ENCODE assay signal across 12 cellular contexts in the genomic region with DNA sequence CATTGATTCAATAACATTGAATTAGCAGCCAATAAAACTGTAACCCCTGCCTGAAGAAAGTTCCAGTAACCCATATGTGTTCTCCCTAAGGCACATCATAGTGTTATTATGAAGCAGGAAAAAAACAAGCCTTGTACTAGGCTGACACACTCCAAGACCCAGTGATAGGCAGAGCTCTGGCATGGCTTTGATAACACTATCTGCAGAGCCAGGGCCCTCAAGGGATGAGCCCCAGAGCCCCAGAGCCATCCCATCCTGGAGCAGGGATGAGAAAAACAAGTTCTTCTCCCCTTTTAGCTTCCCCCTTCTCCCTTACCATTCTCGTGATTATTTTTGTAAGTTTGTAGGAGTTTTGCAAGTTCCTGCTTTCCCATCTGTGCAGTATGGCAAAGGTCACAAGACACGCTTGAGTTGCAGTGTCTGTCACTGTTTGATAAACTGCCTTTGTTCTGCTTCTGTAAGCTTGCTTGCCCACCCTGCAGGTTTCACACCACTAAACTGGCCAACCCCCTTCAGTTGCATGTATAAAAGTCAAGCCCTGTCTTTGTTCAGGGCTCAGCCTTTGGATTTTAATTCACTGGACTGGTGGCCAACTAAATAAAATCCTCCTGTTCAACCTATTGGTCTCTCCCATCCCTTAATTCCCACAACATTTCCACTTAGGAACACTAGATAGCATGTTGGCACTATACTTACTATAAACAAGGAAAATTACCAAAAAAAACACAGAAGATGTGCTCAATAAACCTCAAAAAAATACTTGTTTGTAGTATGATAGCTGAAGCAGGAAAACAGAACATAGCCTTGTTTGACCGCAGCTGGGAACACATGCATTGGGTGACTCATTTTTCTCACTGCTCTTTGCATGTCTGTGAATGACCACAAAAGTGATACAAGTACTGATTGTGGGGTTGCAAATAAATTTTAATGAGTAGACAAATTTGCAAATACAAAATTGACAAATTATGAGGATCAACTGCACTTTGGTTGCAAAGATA. TPM values are rescaled to one million over a fixed set of nuclear protein-coding genes. Genes with fewer than 3 reads are reported as not detected.
DNase-seq lines count a peak whose midpoint lies in the region; ATAC-seq, FAIRE-seq and TF ChIP-seq lines count a peak whose summit lies in the region.
"Had no signal": no experiment of that assay in that cellular context is flagged by ENCODE, and none has a peak within 500 bp of the region (broad histone marks: within the 10 kb centered on the region; RNA-seq: fewer than 3 reads in every experiment).

No MANE protein-coding gene starts in this region.

- H3K36me3 ChIP-seq in ACC112 (ENCODE audit: insufficient read depth, low read length) = no peaks in the 10 kb centered on the region
- H3K36me3 ChIP-seq in bronchial epithelial cell (ENCODE audit: control insufficient read depth, insufficient read depth, low read length) = no peaks in the 10 kb centered on the region
- H3K36me3 ChIP-seq in lower lobe of right lung = no peaks in the 10 kb centered on the region

- no peak overlapping the region for H3K4me3 ChIP-seq in ACC112 (ENCODE audit: low read depth, low read length)
- no peak overlapping the region for H3K4me3 ChIP-seq in bronchial epithelial cell (ENCODE audit: low read depth, low read length)
- no peak overlapping the region for H3K4me3 ChIP-seq in lower lobe of right lung

- no peaks in the 10 kb centered on the region for H3K4me1 Mint-ChIP-seq in stimulated activated effector memory CD8-positive, alpha-beta T cell treated with anti-CD3 and anti-CD28 coated beads, Interleukin-12 subunit alpha, Interleukin-12 subunit beta, amount 100 ng/mL, for 72 hours
- H3K4me1 Mint-ChIP-seq: B cell had no signal

- peak overlapping the region; percentile 9; the same call in 1 of the 2 replicates for H3K27ac ChIP-seq in ACC112 (ENCODE audit: low read depth, low read length)
- no peak overlapping the region for H3K27ac ChIP-seq in lower lobe of right lung

- peaks cover 16% of the 10 kb centered on the region for H3K4me1 ChIP-seq in ACC112 (ENCODE audit: control insufficient read depth, insufficient read depth, low read length, unreplicated experiment)
- H3K4me1 ChIP-seq in lower lobe of right lung = no peaks in the 10 kb centered on the region

- no peak overlapping the region for H3K4me3 Mint-ChIP-seq in stimulated activated effector memory CD8-positive, alpha-beta T cell treated with anti-CD3 and anti-CD28 coated beads, Interleukin-12 subunit alpha, Interleukin-12 subunit beta, amount 100 ng/mL, for 72 hours
- H3K4me3 Mint-ChIP-seq: activated CD4-positive, alpha-beta memory T cell treated with anti-CD3 and anti-CD28 coated beads for 36 hours; B cell had no signal

- no peak overlapping the region for H3K27ac Mint-ChIP-seq in stimulated activated effector memory CD8-positive, alpha-beta T cell treated with anti-CD3 and anti-CD28 coated beads, Interleukin-12 subunit alpha, Interleukin-12 subunit beta, amount 100 ng/mL, for 72 hours
- H3K27ac Mint-ChIP-seq: activated CD4-positive, alpha-beta memory T cell treated with anti-CD3 and anti-CD28 coated beads for 36 hours; B cell had no signal

- peak; percentile 57 for ATAC-seq in GM19452 (IDR thresholded peaks at IDR 0.05; ENCODE audit: unreplicated experiment)
- ATAC-seq in GM18517 (IDR thresholded peaks at IDR 0.05; ENCODE audit: unreplicated experiment) = no peak
- no peak for ATAC-seq in lower lobe of right lung
- no peak for ATAC-seq in stimulated activated effector memory CD8-positive, alpha-beta T cell treated with anti-CD3 and anti-CD28 coated beads, Interleukin-12 subunit alpha, Interleukin-12 subunit beta, amount 100 ng/mL, for 72 hours

- H3K9me3 ChIP-seq in lower lobe of right lung = no peaks in the 10 kb centered on the region

- H3K9me3 Mint-ChIP-seq in stimulated activated effector memory CD8-positive, alpha-beta T cell treated with anti-CD3 and anti-CD28 coated beads, Interleukin-12 subunit alpha, Interleukin-12 subunit beta, amount 100 ng/mL, for 72 hours = peaks cover 6% of the 10 kb centered on the region

- TF ChIP-seq CTCF in bronchial epithelial cell (IDR thresholded peaks at IDR 0.05; ENCODE audit: insufficient read depth, low read length, severe bottlenecking) = no peak
- TF ChIP-seq CTCF in lower lobe of right lung (IDR thresholded peaks at IDR 0.05) = no peak

- peak; percentile 77 for DNase-seq in KBM-7
- peak; percentile 30 for DNase-seq in bronchial epithelial cell (ENCODE audit: low read depth)
- DNase-seq in lower lobe of right lung = no peak
- no peak for DNase-seq in stimulated activated effector memory CD8-positive, alpha-beta T cell treated with anti-CD3 and anti-CD28 coated beads, Interleukin-12 subunit alpha, Interleukin-12 subunit beta, amount 100 ng/mL, for 72 hours (ENCODE audit: low spot score in 2 of 2)
- no peak for DNase-seq in activated CD8-positive, alpha-beta memory T cell treated with anti-CD3 and anti-CD28 coated beads for 24 hours
- DNase-seq: activated CD4-positive, alpha-beta memory T cell treated with anti-CD3 and anti-CD28 coated beads for 36 hours; GOT3; NCI-H1930 had no signal

- H3K27me3 ChIP-seq in ACC112 (ENCODE audit: insufficient read depth, low read length) = no peaks in the 10 kb centered on the region
- H3K27me3 ChIP-seq in bronchial epithelial cell (ENCODE audit: control insufficient read depth, insufficient read depth, low read length) = no peaks in the 10 kb centered on the region
- no peaks in the 10 kb centered on the region for H3K27me3 ChIP-seq in lower lobe of right lung (ENCODE audit: low read depth)

- in situ Hi-C loops in KBM-7 (cut with MboI; ENCODE audit: low pct_unique_long_range_greater_than_20kb, low sequenced_read_pairs) = no loop called here

- no peaks in the 10 kb centered on the region for H3K36me3 Mint-ChIP-seq in stimulated activated effector memory CD8-positive, alpha-beta T cell treated with anti-CD3 and anti-CD28 coated beads, Interleukin-12 subunit alpha, Interleukin-12 subunit beta, amount 100 ng/mL, for 72 hours
- H3K36me3 Mint-ChIP-seq: activated CD4-positive, alpha-beta memory T cell treated with anti-CD3 and anti-CD28 coated beads for 36 hours had no signal

- H2AFZ ChIP-seq in ACC112 (ENCODE audit: low read length, unreplicated experiment) = no peak overlapping the region

- H3K79me2 ChIP-seq in ACC112 (ENCODE audit: control insufficient read depth, insufficient read depth, low read length, unreplicated experiment) = no peaks in the 10 kb centered on the region

- no peak for FAIRE-seq in bronchial epithelial cell (lab: Jason Lieb, UNC)

- intact Hi-C loops in lower lobe of right lung (cut with DNase I) = no loop called here

RNA-seq across cellular contexts. Expression of gene GUCY1A2, which starts 22.5 kb away (rescaled TPM):
- not detected in 2 replicates for total RNA-seq in bronchial epithelial cell
- 23.5 TPM for total RNA-seq in lower lobe of right lung
- total RNA-seq: activated CD4-positive, alpha-beta memory T cell treated with anti-CD3 and anti-CD28 coated beads for 36 hours; B cell had no signal

Comparison
In these comparisons a context has a peak if more than half of its experiments do, and no peak if none do; other contexts are left out.
1. DNase-seq: peak in KBM-7 (single experiment) and bronchial epithelial cell (single experiment); none in lower lobe of right lung (single experiment), stimulated activated effector memory CD8-positive, alpha-beta T cell treated with anti-CD3 and anti-CD28 coated beads, Interleukin-12 subunit alpha, Interleukin-12 subunit beta, amount 100 ng/mL, for 72 hours (0 of 2) and activated CD8-positive, alpha-beta memory T cell treated with anti-CD3 and anti-CD28 coated beads for 24 hours (single experiment).
2. RNA of gene GUCY1A2, which starts 22.5 kb away (total RNA-seq): 23.5 TPM in lower lobe of right lung (single experiment); not detected in bronchial epithelial cell; every median in the first group is over 10 times any median in the second.